Comparison of ENCODE assay signal across 19 cellular contexts in genomic region chr15:72182244-72182643, GRCh38. TPM values are rescaled to one million over a fixed set of nuclear protein-coding genes. Genes with fewer than 3 reads are reported as not detected.
DNase-seq lines count a peak whose midpoint lies in the region; ATAC-seq, FAIRE-seq and TF ChIP-seq lines count a peak whose summit lies in the region.
"Had no signal": no experiment of that assay in that cellular context is flagged by ENCODE, and none has a peak within 500 bp of the region (broad histone marks: within the 10 kb centered on the region; RNA-seq: fewer than 3 reads in every experiment).

No MANE protein-coding gene starts in this region.

- CTCF ChIA-PET in A549 (lab: Yijun Ruan, JAX) (interaction anchor here (1.2 to 4.6 kb wide), 4 partner anchors 9 to 104 kb away, joined by 3 to 29 read pairs (median 6); no protein-coding TSS in a partner anchor), PC-9 (lab: Charles Lee) (interaction anchor here (0.6 kb wide), 1 partner anchor 170 kb away, joined by 5 read pairs; no protein-coding TSS in a partner anchor)

- no peak for TF ChIP-seq CTCF in A549 (IDR thresholded peaks at IDR 0.05)
- no peak for TF ChIP-seq CTCF in PC-9 (conservative IDR thresholded peaks at IDR 0.05)
- no peak for TF ChIP-seq CTCF in upper lobe of right lung (IDR thresholded peaks at IDR 0.05)

- no peak for DNase-seq in A549 (ENCODE audit: low read depth in 1 of 2, low spot score in 1 of 2)
- DNase-seq in PC-9: no peak
- DNase-seq in sciatic nerve (ENCODE audit: low spot score): peak; percentile 31
- DNase-seq in upper lobe of right lung: no peak
- no peak for DNase-seq in MG63
- DNase-seq: ACHN; Caco-2; CD4-positive, alpha-beta T cell; DMS79; GDM1; H9 had no signal

- no peaks in the 10 kb centered on the region for H3K9me2 ChIP-seq in PC-9 (ENCODE audit: insufficient read depth)

- no peak overlapping the region for H3K4me3 ChIP-seq in A549
- H3K4me3 ChIP-seq in PC-9: no peak overlapping the region
- no peak overlapping the region for H3K4me3 ChIP-seq in upper lobe of right lung
- no peak overlapping the region for H3K4me3 ChIP-seq in MG63

- H3K79me2 ChIP-seq in PC-9 (ENCODE audit: low read depth): no peaks in the 10 kb centered on the region

- FAIRE-seq in A549 (lab: Jason Lieb, UNC): peak; percentile 83
- FAIRE-seq: D721Med, GM12892, GM18507, H1 had no signal

- intact Hi-C loops in PC-9 (cut with micrococcal nuclease; ENCODE audit: unreplicated experiment): no loop called here
- intact Hi-C loops in sciatic nerve (cut with DNase I): no loop called here
- intact Hi-C loops in upper lobe of right lung (cut with DNase I): no loop called here

- H3K27ac ChIP-seq in A549 (no peak overlapping the region), PC-9 (peak overlapping the region; percentile 42), upper lobe of right lung (peak overlapping the region; percentile 76)
- H3K27ac ChIP-seq: C4-2B had no signal

- no peaks in the 10 kb centered on the region for H4K20me1 ChIP-seq in PC-9 (ENCODE audit: insufficient read depth)

- peaks cover 33% of the 10 kb centered on the region for H3F3A ChIP-seq in PC-9 (ENCODE audit: insufficient read depth, low read depth)

- peaks cover 31% of the 10 kb centered on the region for H3K4me1 ChIP-seq in A549
- H3K4me1 ChIP-seq in PC-9 (replicated peaks; ENCODE audit: insufficient read depth): peaks cover 71% of the 10 kb centered on the region
- no peaks in the 10 kb centered on the region for H3K4me1 ChIP-seq in upper lobe of right lung
- H3K4me1 ChIP-seq: Caco-2 had no signal

- 93% methylated on average over 3 of the region's 3 CpGs for WGBS in A549 (ENCODE audit: missing lambda C conversion rate)

- no peak for TF ChIP-seq POLR2A in A549 (IDR thresholded peaks at IDR 0.05; ENCODE audit: low read length)

- no TSS peak for BruUV-seq in PC-9 (replicated peaks; lab: Mats Ljungman, UMichigan)

- ATAC-seq in A549 (no peak), sciatic nerve (no peak), upper lobe of right lung (no peak), GM19395 (IDR thresholded peaks at IDR 0.05; ENCODE audit: unreplicated experiment) (no peak)

- H3K4me2 ChIP-seq in A549 (0 out of 3 replicates have a peak overlapping the region, but pooled peaks have one; percentile 1), PC-9 (peak overlapping the region; percentile 86)

- H2AFZ ChIP-seq in PC-9: no peak overlapping the region

- no peak for TF ChIP-seq EP300 in A549 (IDR thresholded peaks at IDR 0.05)

- POLR2A ChIA-PET in A549 (lab: Yijun Ruan, JAX) (no interaction called here), PC-9 (lab: Charles Lee; ENCODE audit: unreplicated experiment) (no interaction called here)

- H3K36me3 ChIP-seq in PC-9 (ENCODE audit: low read depth) (no peaks in the 10 kb centered on the region), upper lobe of right lung (no peaks in the 10 kb centered on the region), MG63 (no peaks in the 10 kb centered on the region)

- no peaks in the 10 kb centered on the region for H3K27me3 ChIP-seq in PC-9 (ENCODE audit: insufficient read depth, low read depth)
- peaks cover 34% of the 10 kb centered on the region for H3K27me3 ChIP-seq in upper lobe of right lung
- H3K27me3 ChIP-seq in MG63: no peaks in the 10 kb centered on the region; the same call in 1 of the 2 replicates

- H3K9me3 ChIP-seq in A549 (no peaks in the 10 kb centered on the region), PC-9 (ENCODE audit: insufficient read depth, low read depth) (no peaks in the 10 kb centered on the region), upper lobe of right lung (no peaks in the 10 kb centered on the region), MG63 (no peaks in the 10 kb centered on the region)
- H3K9me3 ChIP-seq: Caco-2 had no signal

- TF ChIP-seq RAD21 in A549 (conservative IDR thresholded peaks at IDR 0.05 in 1 of 2, IDR thresholded peaks at IDR 0.05 in 1 of 2): no peak

TF ChIP-seq in A549, 52 proteins besides CTCF, POLR2A, EP300 and RAD21:
- TF ChIP-seq KDM1A (IDR thresholded peaks at IDR 0.05; ENCODE audit: low read depth) (no peak), ZFP36 (IDR thresholded peaks at IDR 0.05; ENCODE audit: borderline replicate concordance, partially characterized antibody) (no peak), ELK1 (IDR thresholded peaks at IDR 0.05; ENCODE audit: low read depth, low read length) (no peak), JUNB (IDR thresholded peaks at IDR 0.05) (no peak), BCL3 (IDR thresholded peaks at IDR 0.05) (no peak), RFX5 (IDR thresholded peaks at IDR 0.05) (no peak), CBX2 (IDR thresholded peaks at IDR 0.05; ENCODE audit: borderline replicate concordance, low read depth) (no peak), FOSL2 (IDR thresholded peaks at IDR 0.05) (no peak), FOSL2 (CRISPR knock-in tag; IDR thresholded peaks at IDR 0.05) (no peak), POLR2AphosphoS2 (conservative IDR thresholded peaks at IDR 0.05; ENCODE audit: low read length) (no peak)

RNA-seq across cellular contexts. Expression of gene GRAMD2A, which starts 15.3 kb away (rescaled TPM):
- polyA plus RNA-seq in A549 (2011; rRNA removed) (0.20 and 0.41 TPM in 2 replicates), A549 (2017; fragmentation: RNase III; extraction: RNeasy Plus Mini Kit Qiagen cat#74134 plus additional on column Dnase treatment) (not detected in 3 replicates)
- polyA plus RNA-seq in A549 (2012; cell fraction: cytosol; rRNA removed): 0.03 and 0.08 TPM in 2 replicates
- 0.07 and 0.20 TPM in 2 replicates for polyA plus RNA-seq in A549 (2012; cell fraction: nucleus; rRNA removed)
- polyA minus RNA-seq in A549 (2011; rRNA and poly(A)+ RNA removed): 0.08 TPM in 1 of 2 replicates, not detected in the other
- total RNA-seq in PC-9 (2021) (48.5 and 60.2 TPM in 2 replicates), sciatic nerve (6.7 TPM), upper lobe of right lung (27.4 TPM)
- not detected in 2 replicates for total RNA-seq in MG63 (2014; rRNA removed; shearing (Covaris generic); ENCODE audit: low replicate concordance)
- total RNA-seq: A172; CD4-positive, alpha-beta T cell; Daoy had no signal

RNA-seq across cellular contexts. Expression of gene PKM, which starts 48.7 kb away (rescaled TPM):
- polyA plus RNA-seq in A549 (2011; rRNA removed) (2,741 and 3,443 TPM in 2 replicates), A549 (2017; fragmentation: RNase III; extraction: RNeasy Plus Mini Kit Qiagen cat#74134 plus additional on column Dnase treatment) (3,389 to 3,848 TPM (median 3,810 TPM) in 3 replicates)
- 2,155 and 2,437 TPM in 2 replicates for polyA plus RNA-seq in A549 (2012; cell fraction: cytosol; rRNA removed)
- polyA plus RNA-seq in A549 (2012; cell fraction: nucleus; rRNA removed): 3,552 and 3,648 TPM in 2 replicates
- polyA minus RNA-seq in A549 (2011; rRNA and poly(A)+ RNA removed): 2,968 and 3,588 TPM in 2 replicates
- total RNA-seq in PC-9 (2021) (1,294 and 1,809 TPM in 2 replicates), sciatic nerve (385 TPM), upper lobe of right lung (426 TPM)
- total RNA-seq in MG63 (2014; rRNA removed; shearing (Covaris generic); ENCODE audit: low replicate concordance): 3,484 and 3,839 TPM in 2 replicates

Comparison
In these comparisons a context has a peak if more than half of its experiments do, and no peak if none do; other contexts are left out.
1. H3K27ac ChIP-seq: peak in PC-9 (single experiment) and upper lobe of right lung (single experiment); none in A549 (0 of 2).